Comparison of ENCODE assay signal across 7 cellular contexts in the genomic region with DNA sequence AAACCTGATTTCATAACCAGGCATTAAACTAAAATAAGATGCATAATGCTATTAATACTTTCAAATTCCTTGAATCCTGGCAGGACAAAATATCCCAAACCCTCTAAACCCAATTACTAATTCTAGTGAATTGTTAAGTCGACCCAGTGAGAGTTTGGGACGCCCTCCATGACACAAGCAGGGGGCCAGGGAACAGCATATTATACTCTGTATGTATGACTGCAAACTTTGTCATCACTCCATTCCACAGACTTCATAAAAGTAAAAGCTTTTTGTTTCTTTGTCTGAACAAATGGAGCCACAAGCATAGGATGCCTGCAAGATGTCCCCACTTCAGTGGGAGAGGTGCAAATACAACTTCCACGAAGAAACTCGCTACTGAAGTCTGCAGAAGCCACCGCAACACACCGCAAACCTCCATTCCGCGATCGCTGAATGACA. TPM values are rescaled to one million over a fixed set of nuclear protein-coding genes. Genes with fewer than 3 reads are reported as not detected.
DNase-seq lines count a peak whose midpoint lies in the region; ATAC-seq, FAIRE-seq and TF ChIP-seq lines count a peak whose summit lies in the region.

No MANE protein-coding gene starts in this region.

- no peak for ATAC-seq in HG03457 (IDR thresholded peaks at IDR 0.05; ENCODE audit: unreplicated experiment)

- 1 to 3% (median 2%) methylated on average over 9 of the region's 9 CpGs for WGBS in small intestine, 3 donors

- H3K27me3 ChIP-seq in HUES6 (ENCODE audit: control insufficient read depth, insufficient read depth, low read length) (no peaks in the 10 kb centered on the region), small intestine (ENCODE audit: control insufficient read depth in 2 of 2, insufficient read depth in 2 of 2, low read length in 2 of 2) (no peaks in the 10 kb centered on the region)

- H3K4me3 ChIP-seq in HUES6 (ENCODE audit: low read depth, low read length) (peak overlapping the region; percentile 88), fibroblast of villous mesenchyme (ENCODE audit: low read depth, low read length) (peak overlapping the region; percentile 71), small intestine (ENCODE audit: low read depth in 1 of 2, low read length in 2 of 2) (peak overlapping the region; percentile 87 to 95)

- peak overlapping the region; percentile 91; the same call in 1 of the 2 replicates for H3K27ac ChIP-seq in HUES6 (ENCODE audit: low read depth, low read length)
- peak overlapping the region in 1 of 2 donors; percentile 99 for H3K27ac ChIP-seq in small intestine (ENCODE audit: low read depth in 1 of 2, low read length in 1 of 2)

- DNase-seq in activated CD4-positive, alpha-beta T cell treated with anti-CD3 and anti-CD28 coated beads, Interleukin-2, amount 50 U/mL, for 48 hours, result peak; percentile 71 to 80
- DNase-seq in fibroblast of villous mesenchyme (ENCODE audit: low read depth) (no peak), small intestine (no peak), NCI-H1048 (lab: John Stamatoyannopoulos, UW) (no peak), NCI-H345 (lab: John Stamatoyannopoulos, UW) (no peak)

- TF ChIP-seq CTCF in fibroblast of villous mesenchyme (IDR thresholded peaks at IDR 0.05; ENCODE audit: insufficient read depth, low read depth, low read length), result no peak

- H3K9ac ChIP-seq in HUES6 (ENCODE audit: low read length), result peak overlapping the region; percentile 92

- H3K9me3 ChIP-seq in HUES6 (ENCODE audit: control insufficient read depth, insufficient read depth, low read depth, low read length), result no peaks in the 10 kb centered on the region
- H3K9me3 ChIP-seq in small intestine (ENCODE audit: control insufficient read depth, low read depth), result no peaks in the 10 kb centered on the region

- no peak for FAIRE-seq in small intestine (lab: Jason Lieb, UNC)

- H3K36me3 ChIP-seq in HUES6 (ENCODE audit: control insufficient read depth, insufficient read depth, low read length) (no peaks in the 10 kb centered on the region), small intestine (ENCODE audit: control insufficient read depth in 2 of 2, insufficient read depth in 2 of 2, low read length in 2 of 2) (no peaks in the 10 kb centered on the region)

- H3K4me1 ChIP-seq in HUES6 (ENCODE audit: control insufficient read depth, insufficient read depth, low read length) (peaks cover 17% of the 10 kb centered on the region; the same call in 1 of the 2 replicates), small intestine (ENCODE audit: control insufficient read depth in 2 of 2, insufficient read depth in 1 of 2, low read depth in 1 of 2, low read length in 1 of 2) (peaks cover 5 to 7% of the 10 kb centered on the region in 2 donors)

RNA-seq across cellular contexts. Expression of a gene that starts 1.2 kb away (rescaled TPM):
- total RNA-seq in fibroblast of villous mesenchyme, result 32.2 and 38.0 TPM in 2 replicates
- polyA plus RNA-seq in small intestine, result 10 to 100 TPM; 10.8 to 11.5 (median 11.4) TPM

Comparison
In these comparisons a context has a peak if more than half of its experiments do, and no peak if none do; other contexts are left out.
1. DNase-seq: peak in activated CD4-positive, alpha-beta T cell treated with anti-CD3 and anti-CD28 coated beads, Interleukin-2, amount 50 U/mL, for 48 hours (2 of 2); none in fibroblast of villous mesenchyme (single experiment), small intestine (single experiment), NCI-H1048 (single experiment) and NCI-H345 (single experiment).
2. Peak in every context shown above with its lines, with median percentiles within 50 percentile points of each other: H3K4me3 ChIP-seq.